9 cellular contexts compared by ENCODE assay signal in genomic region chr10:1643161-1643910, GRCh38.
A peak's percentile ranks its signal among the peaks of the same experiment; 100 is the strongest.
DNase-seq lines count a peak whose midpoint lies in the region; ATAC-seq and TF ChIP-seq lines count a peak whose summit lies in the region.
"Had no signal": no experiment of that assay in that cellular context is flagged by ENCODE, and none has a peak within 500 bp of the region (broad histone marks: within the 10 kb centered on the region; RNA-seq: fewer than 3 reads in every experiment).

No MANE protein-coding gene starts in this region.

- no peak for TF ChIP-seq CTCF in WTC11 (IDR thresholded peaks at IDR 0.05)
- TF ChIP-seq CTCF in osteocyte (IDR thresholded peaks at IDR 0.05), result no peak

- H3K4me3 Mint-ChIP-seq in WTC11 (no peak overlapping the region), osteocyte (ENCODE audit: unreplicated experiment) (no peak overlapping the region)
- no peak overlapping the region for H3K4me3 Mint-ChIP-seq in natural killer cell treated with Interleukin-12 subunit alpha and Interleukin-12 subunit beta and Interleukin-15 and Interleukin-18, amount 100 ng/mL, for 72 hours

- peaks cover 6% of the 10 kb centered on the region; the same call in 1 of the 2 replicates for H3K27me3 Mint-ChIP-seq in WTC11 (ENCODE audit: low read depth)
- H3K27me3 Mint-ChIP-seq in osteocyte (ENCODE audit: unreplicated experiment), result no peaks in the 10 kb centered on the region
- H3K27me3 Mint-ChIP-seq in natural killer cell treated with Interleukin-12 subunit alpha and Interleukin-12 subunit beta and Interleukin-15 and Interleukin-18, amount 100 ng/mL, for 72 hours, result peaks cover 0 to 10% of the 10 kb centered on the region in 2 donors

- H3K27ac Mint-ChIP-seq in WTC11, result no peak overlapping the region
- H3K27ac Mint-ChIP-seq in osteocyte (ENCODE audit: unreplicated experiment), result no peak overlapping the region
- H3K27ac Mint-ChIP-seq in natural killer cell treated with Interleukin-12 subunit alpha and Interleukin-12 subunit beta and Interleukin-15 and Interleukin-18, amount 100 ng/mL, for 72 hours, result no peak overlapping the region

- POLR2A ChIA-PET in WTC11 (lab: Charles Lee), result no interaction called here

- DNase-seq in NCI-H1417 (lab: John Stamatoyannopoulos, UW), result peak in 2 of 3 experiments; percentile 39 to 40
- no peak for DNase-seq in NCI-H1417 treated with DMSO at 0.1 percent for 48 hours (lab: John Stamatoyannopoulos, UW)
- peak; percentile 76 for DNase-seq in WTC11 (ENCODE audit: low spot score)
- DNase-seq in osteocyte (ENCODE audit: extremely low spot score, unreplicated experiment), result peak; percentile 80
- DNase-seq in SKM-1 treated with dmso at 0.1 percent for 144 hours (lab: John Stamatoyannopoulos, UW; ENCODE audit: unreplicated experiment), result no peak
- no peak for DNase-seq in natural killer cell treated with Interleukin-12 subunit alpha and Interleukin-12 subunit beta and Interleukin-15 and Interleukin-18, amount 100 ng/mL, for 72 hours (ENCODE audit: low spot score)
- DNase-seq in NCI-H187 (lab: John Stamatoyannopoulos, UW), result no peak
- DNase-seq: glutamatergic neuron had no signal

- no peaks in the 10 kb centered on the region for H3K36me3 Mint-ChIP-seq in WTC11
- H3K36me3 Mint-ChIP-seq in osteocyte (ENCODE audit: unreplicated experiment), result no peaks in the 10 kb centered on the region
- no peaks in the 10 kb centered on the region for H3K36me3 Mint-ChIP-seq in natural killer cell treated with Interleukin-12 subunit alpha and Interleukin-12 subunit beta and Interleukin-15 and Interleukin-18, amount 100 ng/mL, for 72 hours

- no peaks in the 10 kb centered on the region for H3K4me1 Mint-ChIP-seq in WTC11
- H3K4me1 Mint-ChIP-seq in osteocyte (ENCODE audit: unreplicated experiment), result no peaks in the 10 kb centered on the region
- H3K4me1 Mint-ChIP-seq in natural killer cell treated with Interleukin-12 subunit alpha and Interleukin-12 subunit beta and Interleukin-15 and Interleukin-18, amount 100 ng/mL, for 72 hours (ENCODE audit: low read depth in 2 of 2), result no peaks in the 10 kb centered on the region

- ATAC-seq in HG02852 (IDR thresholded peaks at IDR 0.05; ENCODE audit: unreplicated experiment), result peak; percentile 79
- peak; percentile 92 for ATAC-seq in WTC11
- ATAC-seq in natural killer cell treated with Interleukin-12 subunit alpha and Interleukin-12 subunit beta and Interleukin-15 and Interleukin-18, amount 100 ng/mL, for 72 hours, result no peak

- CTCF ChIA-PET in WTC11 (lab: Charles Lee), result interaction anchor here (0.6 to 1.0 kb wide), 3 partner anchors 223 to 345 kb away, joined by 3 to 5 read pairs (median 3); no protein-coding TSS in a partner anchor

- H3K9me3 Mint-ChIP-seq in WTC11, result peaks cover 5% of the 10 kb centered on the region
- H3K9me3 Mint-ChIP-seq in osteocyte (ENCODE audit: unreplicated experiment), result peaks cover 4% of the 10 kb centered on the region
- H3K9me3 Mint-ChIP-seq in natural killer cell treated with Interleukin-12 subunit alpha and Interleukin-12 subunit beta and Interleukin-15 and Interleukin-18, amount 100 ng/mL, for 72 hours, result peaks cover 4% of the 10 kb centered on the region

TF ChIP-seq in WTC11, 78 proteins besides CTCF, POLR2A, EP300 and RAD21 (continues in another document):
- TF ChIP-seq EMX1 (CRISPR knock-in tag; IDR thresholded peaks at IDR 0.05), result no peak
- TF ChIP-seq USF2 (CRISPR knock-in tag; IDR thresholded peaks at IDR 0.05), result no peak
- TF ChIP-seq ZNF512 (CRISPR knock-in tag; IDR thresholded peaks at IDR 0.05; ENCODE audit: borderline replicate concordance), result no peak
- TF ChIP-seq ZBTB43 (CRISPR knock-in tag; IDR thresholded peaks at IDR 0.05), result 0 out of 2 replicates have a peak, but pooled peaks have one; percentile 34
- TF ChIP-seq, protein P1, sequence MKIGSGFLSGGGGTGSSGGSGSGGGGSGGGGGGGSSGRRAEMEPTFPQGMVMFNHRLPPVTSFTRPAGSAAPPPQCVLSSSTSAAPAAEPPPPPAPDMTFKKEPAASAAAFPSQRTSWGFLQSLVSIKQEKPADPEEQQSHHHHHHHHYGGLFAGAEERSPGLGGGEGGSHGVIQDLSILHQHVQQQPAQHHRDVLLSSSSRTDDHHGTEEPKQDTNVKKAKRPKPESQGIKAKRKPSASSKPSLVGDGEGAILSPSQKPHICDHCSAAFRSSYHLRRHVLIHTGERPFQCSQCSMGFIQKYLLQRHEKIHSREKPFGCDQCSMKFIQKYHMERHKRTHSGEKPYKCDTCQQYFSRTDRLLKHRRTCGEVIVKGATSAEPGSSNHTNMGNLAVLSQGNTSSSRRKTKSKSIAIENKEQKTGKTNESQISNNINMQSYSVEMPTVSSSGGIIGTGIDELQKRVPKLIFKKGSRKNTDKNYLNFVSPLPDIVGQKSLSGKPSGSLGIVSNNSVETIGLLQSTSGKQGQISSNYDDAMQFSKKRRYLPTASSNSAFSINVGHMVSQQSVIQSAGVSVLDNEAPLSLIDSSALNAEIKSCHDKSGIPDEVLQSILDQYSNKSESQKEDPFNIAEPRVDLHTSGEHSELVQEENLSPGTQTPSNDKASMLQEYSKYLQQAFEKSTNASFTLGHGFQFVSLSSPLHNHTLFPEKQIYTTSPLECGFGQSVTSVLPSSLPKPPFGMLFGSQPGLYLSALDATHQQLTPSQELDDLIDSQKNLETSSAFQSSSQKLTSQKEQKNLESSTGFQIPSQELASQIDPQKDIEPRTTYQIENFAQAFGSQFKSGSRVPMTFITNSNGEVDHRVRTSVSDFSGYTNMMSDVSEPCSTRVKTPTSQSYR (CRISPR knock-in tag; IDR thresholded peaks at IDR 0.05), result no peak
- TF ChIP-seq SMAD4 (CRISPR knock-in tag; IDR thresholded peaks at IDR 0.05), result no peak
- TF ChIP-seq NR3C1 (CRISPR knock-in tag; conservative IDR thresholded peaks at IDR 0.05; ENCODE audit: low read depth), result no peak
- no peak for TF ChIP-seq NFATC4 (CRISPR knock-in tag; IDR thresholded peaks at IDR 0.05)
- no peak for TF ChIP-seq ZBTB21 (CRISPR knock-in tag; IDR thresholded peaks at IDR 0.05; ENCODE audit: borderline replicate concordance)
- no peak for TF ChIP-seq TP53 (CRISPR knock-in tag; IDR thresholded peaks at IDR 0.05)
- TF ChIP-seq, protein P2, sequence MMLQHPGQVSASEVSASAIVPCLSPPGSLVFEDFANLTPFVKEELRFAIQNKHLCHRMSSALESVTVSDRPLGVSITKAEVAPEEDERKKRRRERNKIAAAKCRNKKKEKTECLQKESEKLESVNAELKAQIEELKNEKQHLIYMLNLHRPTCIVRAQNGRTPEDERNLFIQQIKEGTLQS (CRISPR knock-in tag; conservative IDR thresholded peaks at IDR 0.05), result no peak
- no peak for TF ChIP-seq STAT6 (CRISPR knock-in tag; conservative IDR thresholded peaks at IDR 0.05; ENCODE audit: low read depth)
- TF ChIP-seq ZNF423 (CRISPR knock-in tag; IDR thresholded peaks at IDR 0.05), result no peak
- TF ChIP-seq CREB1 (CRISPR knock-in tag; IDR thresholded peaks at IDR 0.05), result no peak
- TF ChIP-seq ZNF671 (CRISPR knock-in tag; IDR thresholded peaks at IDR 0.05), result no peak

Comparison
In these comparisons a context has a peak if more than half of its experiments do, and no peak if none do; other contexts are left out.
1. DNase-seq: peak in NCI-H1417 (2 of 3), WTC11 (single experiment) and osteocyte (single experiment); none in NCI-H1417 treated with DMSO at 0.1 percent for 48 hours (single experiment), SKM-1 treated with dmso at 0.1 percent for 144 hours (single experiment), natural killer cell treated with Interleukin-12 subunit alpha and Interleukin-12 subunit beta and Interleukin-15 and Interleukin-18, amount 100 ng/mL, for 72 hours (single experiment) and NCI-H187 (0 of 2).
2. ATAC-seq: peak in HG02852 (single experiment) and WTC11 (single experiment); none in natural killer cell treated with Interleukin-12 subunit alpha and Interleukin-12 subunit beta and Interleukin-15 and Interleukin-18, amount 100 ng/mL, for 72 hours (0 of 2).